In the genomic region with DNA sequence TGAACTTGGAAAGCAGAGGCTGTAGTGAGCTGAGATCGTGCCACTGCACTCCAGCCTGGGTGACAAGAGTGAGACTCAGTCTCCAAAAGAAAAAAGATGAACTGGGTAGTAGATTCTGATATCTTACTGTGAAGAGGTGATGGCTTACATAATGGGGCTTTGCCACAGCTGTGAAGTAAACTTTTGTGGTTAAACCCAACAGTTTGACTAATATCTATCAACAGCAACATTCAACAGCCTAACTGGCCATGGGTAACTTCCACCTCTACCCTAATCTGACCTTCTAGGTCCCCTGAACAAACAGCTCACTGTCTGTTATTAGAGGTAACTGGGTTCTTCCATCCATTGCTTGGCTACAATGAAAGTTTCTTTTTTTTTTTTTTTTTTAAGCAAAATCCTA, we compare ENCODE assay signal across 28 cellular contexts. TPM values are rescaled to one million over a fixed set of nuclear protein-coding genes. Genes with fewer than 3 reads are reported as not detected.
DNase-seq lines count a peak whose midpoint lies in the region; ATAC-seq and FAIRE-seq lines count a peak whose summit lies in the region.
"Had no signal": no experiment of that assay in that cellular context is flagged by ENCODE, and none has a peak within 500 bp of the region (broad histone marks: within the 10 kb centered on the region; RNA-seq: fewer than 3 reads in every experiment).

No MANE protein-coding gene starts in this region.

- FAIRE-seq in GM19239 (lab: Jason Lieb, UNC) = no peak

- H3K9me3 Mint-ChIP-seq in natural killer cell treated with Interleukin-12 subunit alpha and Interleukin-12 subunit beta and Interleukin-15 and Interleukin-18, amount 100 ng/mL, for 72 hours = no peaks in the 10 kb centered on the region
- H3K9me3 Mint-ChIP-seq: activated naive CD8-positive, alpha-beta T cell treated with anti-CD3 and anti-CD28 coated beads, Interleukin-2, amount 10 ng/mL, durations not matched to agents 7 days and 5 days; CD14-positive monocyte; stimulated activated effector memory CD8-positive, alpha-beta T cell treated with anti-CD3 and anti-CD28 coated beads, Interleukin-12 subunit alpha, Interleukin-12 subunit beta, amount 100 ng/mL, for 72 hours had no signal

- DNase-seq in MV-4-11 (lab: John Stamatoyannopoulos, UW) (peak; percentile 75), NCI-H345 (lab: John Stamatoyannopoulos, UW) (no peak), GM19239 (ENCODE audit: insufficient read length, low spot score) (no peak)
- no peak for DNase-seq in natural killer cell treated with Interleukin-12 subunit alpha and Interleukin-12 subunit beta and Interleukin-15 and Interleukin-18, amount 100 ng/mL, for 72 hours (ENCODE audit: low spot score)
- DNase-seq in stimulated activated naive CD4-positive, alpha-beta T cell treated with Interleukin-2 at 50 U/mL for 16 hours (lab: John Stamatoyannopoulos, UW) = no peak
- DNase-seq: activated CD4-positive, alpha-beta T cell treated with anti-CD3 and anti-CD28 coated beads for 4 hours; activated effector memory CD4-positive, alpha-beta T cell treated with anti-CD3 and anti-CD28 coated beads, Interleukin-2, amount 50 U/mL, for 16 hours; activated naive CD8-positive, alpha-beta T cell treated with anti-CD3 and anti-CD28 coated beads, Interleukin-2, amount 10 ng/mL, durations not matched to agents 7 days and 5 days; activated T-cell treated with anti-CD3 and anti-CD28 coated beads for 4 hours; caudate nucleus; cortex of kidney; DMS79 treated with DMSO at 0.1 percent for 48 hours; foreskin keratinocyte; GF-D8; GM23248; mammary epithelial cell; NCI-H1092 treated with DMSO at 0.1 percent for 48 hours; NCI-H2029; NCI-H2227 treated with DMSO at 0.1 percent for 48 hours; NCI-H748 treated with DMSO at 0.1 percent for 48 hours; psoas muscle; SHP77; sigmoid colon; stimulated activated CD4-positive, alpha-beta T cell treated with anti-CD3 and anti-CD28 coated beads, Interleukin-4, amount 100 ng/mL, for 24 hours had no signal

- no peak overlapping the region for H3K27ac Mint-ChIP-seq in natural killer cell treated with Interleukin-12 subunit alpha and Interleukin-12 subunit beta and Interleukin-15 and Interleukin-18, amount 100 ng/mL, for 72 hours
- H3K27ac Mint-ChIP-seq: activated naive CD8-positive, alpha-beta T cell treated with anti-CD3 and anti-CD28 coated beads, Interleukin-2, amount 10 ng/mL, durations not matched to agents 7 days and 5 days; CD14-positive monocyte; stimulated activated effector memory CD8-positive, alpha-beta T cell treated with anti-CD3 and anti-CD28 coated beads, Interleukin-12 subunit alpha, Interleukin-12 subunit beta, amount 100 ng/mL, for 72 hours had no signal

- no peaks in the 10 kb centered on the region for H3K27me3 Mint-ChIP-seq in natural killer cell treated with Interleukin-12 subunit alpha and Interleukin-12 subunit beta and Interleukin-15 and Interleukin-18, amount 100 ng/mL, for 72 hours
- H3K27me3 Mint-ChIP-seq: activated naive CD8-positive, alpha-beta T cell treated with anti-CD3 and anti-CD28 coated beads, Interleukin-2, amount 10 ng/mL, durations not matched to agents 7 days and 5 days had no signal

- ATAC-seq in GM19351 (IDR thresholded peaks at IDR 0.05; ENCODE audit: unreplicated experiment) (peak; percentile 82), HG03103 (IDR thresholded peaks at IDR 0.05; ENCODE audit: low read depth, unreplicated experiment) (peak; percentile 85)
- peak; percentile 61 to 66 for ATAC-seq in natural killer cell treated with Interleukin-12 subunit alpha and Interleukin-12 subunit beta and Interleukin-15 and Interleukin-18, amount 100 ng/mL, for 72 hours
- ATAC-seq: foreskin keratinocyte; psoas muscle; stimulated activated effector memory CD8-positive, alpha-beta T cell treated with anti-CD3 and anti-CD28 coated beads, Interleukin-12 subunit alpha, Interleukin-12 subunit beta, amount 100 ng/mL, for 72 hours had no signal

- H3K4me1 Mint-ChIP-seq in natural killer cell treated with Interleukin-12 subunit alpha and Interleukin-12 subunit beta and Interleukin-15 and Interleukin-18, amount 100 ng/mL, for 72 hours (ENCODE audit: low read depth in 2 of 2) = peaks cover 11 to 15% of the 10 kb centered on the region in 2 donors
- H3K4me1 Mint-ChIP-seq: activated naive CD8-positive, alpha-beta T cell treated with anti-CD3 and anti-CD28 coated beads, Interleukin-2, amount 10 ng/mL, durations not matched to agents 7 days and 5 days; stimulated activated effector memory CD8-positive, alpha-beta T cell treated with anti-CD3 and anti-CD28 coated beads, Interleukin-12 subunit alpha, Interleukin-12 subunit beta, amount 100 ng/mL, for 72 hours had no signal

- no peak overlapping the region for H3K4me3 Mint-ChIP-seq in natural killer cell treated with Interleukin-12 subunit alpha and Interleukin-12 subunit beta and Interleukin-15 and Interleukin-18, amount 100 ng/mL, for 72 hours
- H3K4me3 Mint-ChIP-seq: activated naive CD8-positive, alpha-beta T cell treated with anti-CD3 and anti-CD28 coated beads, Interleukin-2, amount 10 ng/mL, durations not matched to agents 7 days and 5 days; CD14-positive monocyte; stimulated activated effector memory CD8-positive, alpha-beta T cell treated with anti-CD3 and anti-CD28 coated beads, Interleukin-12 subunit alpha, Interleukin-12 subunit beta, amount 100 ng/mL, for 72 hours had no signal

- peaks cover 1% of the 10 kb centered on the region for H3K36me3 Mint-ChIP-seq in natural killer cell treated with Interleukin-12 subunit alpha and Interleukin-12 subunit beta and Interleukin-15 and Interleukin-18, amount 100 ng/mL, for 72 hours
- H3K36me3 Mint-ChIP-seq: activated naive CD8-positive, alpha-beta T cell treated with anti-CD3 and anti-CD28 coated beads, Interleukin-2, amount 10 ng/mL, durations not matched to agents 7 days and 5 days had no signal

RNA-seq across cellular contexts. Expression of gene TLE1, which starts 52.1 kb away (rescaled TPM):
- total RNA-seq in natural killer cell treated with Interleukin-12 subunit alpha and Interleukin-12 subunit beta and Interleukin-15 and Interleukin-18, amount 100 ng/mL, for 72 hours = 1 to 10 TPM; 1.0 to 2.4 TPM
